In genomic region chr18:39527465-39527864, GRCh38 we compare ENCODE assay signal across 19 cellular contexts.
DNase-seq lines count a peak whose midpoint lies in the region; ATAC-seq and TF ChIP-seq lines count a peak whose summit lies in the region.
"Had no signal": no experiment of that assay in that cellular context is flagged by ENCODE, and none has a peak within 500 bp of the region (broad histone marks: within the 10 kb centered on the region; RNA-seq: fewer than 3 reads in every experiment).

No MANE protein-coding gene starts in this region.

- POLR2A ChIA-PET in AG04450 (lab: Yijun Ruan, JAX), result no interaction called here
- POLR2A ChIA-PET in CD4-positive, alpha-beta memory T cell (lab: Charles Lee; ENCODE audit: partially characterized antibody), result no interaction called here

- H3K14ac ChIP-seq in mesenchymal stem cell (ENCODE audit: low read length in 2 of 2), result no peak overlapping the region

- H3K4me3 ChIP-seq in AG04450 (ENCODE audit: low read depth, low read length) (no peak overlapping the region), fibroblast of villous mesenchyme (ENCODE audit: low read depth, low read length) (no peak overlapping the region), mesenchymal stem cell (ENCODE audit: insufficient read depth in 1 of 2, low read depth in 1 of 2, low read length in 2 of 2) (no peak overlapping the region), HAP-1 (no peak overlapping the region)
- no peak overlapping the region for H3K4me3 ChIP-seq in CD4-positive, alpha-beta memory T cell (ENCODE audit: low read length in 2 of 2)
- H3K4me3 ChIP-seq: A549; BLaER1 treated with 17β-estradiol and CSF1 and Interleukin-3, amounts not matched to agents 10 nM and 100 nM had no signal

- no peak overlapping the region for H3K23ac ChIP-seq in mesenchymal stem cell (ENCODE audit: low read length in 2 of 2)

- H3K9me3 ChIP-seq in AG04450 (ENCODE audit: control insufficient read depth, insufficient read depth, low read length) (no peaks in the 10 kb centered on the region), mesenchymal stem cell (ENCODE audit: control insufficient read depth, low read length) (no peaks in the 10 kb centered on the region), HAP-1 (no peaks in the 10 kb centered on the region)
- H3K9me3 ChIP-seq in CD4-positive, alpha-beta memory T cell (ENCODE audit: control insufficient read depth in 1 of 2, low read length in 2 of 2), result no peaks in the 10 kb centered on the region
- H3K9me3 ChIP-seq: A549; BE2C; BLaER1 treated with 17β-estradiol and CSF1 and Interleukin-3, amounts not matched to agents 10 nM and 100 nM; Caco-2 had no signal

- H3K4me1 Mint-ChIP-seq in CD4-positive, alpha-beta memory T cell, result no peaks in the 10 kb centered on the region
- H3K4me1 Mint-ChIP-seq: CD4-positive, CD25-positive, alpha-beta regulatory T cell had no signal

- peak overlapping the region; percentile 71 for H3K27ac ChIP-seq in AG04450 (ENCODE audit: low read depth, low read length)
- no peak overlapping the region for H3K27ac ChIP-seq in mesenchymal stem cell (ENCODE audit: low read length, poor library complexity, severe bottlenecking)
- H3K27ac ChIP-seq in CD4-positive, alpha-beta memory T cell (ENCODE audit: low read depth, low read length), result no peak overlapping the region
- H3K27ac ChIP-seq: 22Rv1; A549; BLaER1 treated with 17β-estradiol and CSF1 and Interleukin-3, amounts not matched to agents 10 nM and 100 nM; C4-2B had no signal

- H3K27me3 Mint-ChIP-seq in CD4-positive, alpha-beta memory T cell, result no peaks in the 10 kb centered on the region
- H3K27me3 Mint-ChIP-seq: CD4-positive, CD25-positive, alpha-beta regulatory T cell had no signal

- no peak overlapping the region for H2BK5ac ChIP-seq in mesenchymal stem cell (ENCODE audit: low read depth, low read length, poor library complexity, severe bottlenecking)

- H3K27me3 ChIP-seq in AG04450 (ENCODE audit: control insufficient read depth, insufficient read depth, low read length) (no peaks in the 10 kb centered on the region), mesenchymal stem cell (ENCODE audit: control insufficient read depth in 1 of 2, insufficient read depth in 1 of 2, low read length in 2 of 2) (no peaks in the 10 kb centered on the region), HAP-1 (ENCODE audit: low read depth) (no peaks in the 10 kb centered on the region)
- H3K27me3 ChIP-seq in CD4-positive, alpha-beta memory T cell (ENCODE audit: insufficient read depth, low read length), result no peaks in the 10 kb centered on the region
- H3K27me3 ChIP-seq: BE2C; BLaER1 treated with 17β-estradiol and CSF1 and Interleukin-3, amounts not matched to agents 10 nM and 100 nM had no signal

- DNase-seq in AG04450 (ENCODE audit: low read depth, low spot score) (peak; percentile 29), HCEC 1CT (peak; percentile 1), fibroblast of villous mesenchyme (ENCODE audit: low read depth) (peak; percentile 14), mesenchymal stem cell (peak; percentile 12), HAP-1 (ENCODE audit: low spot score in 2 of 2) (no peak), CD1c-positive myeloid dendritic cell (ENCODE audit: extremely low spot score) (no peak)
- DNase-seq in CD4-positive, alpha-beta memory T cell, result no peak
- DNase-seq: BE2C; Caco-2; Calu3; CD4-positive, CD25-positive, alpha-beta regulatory T cell; CD8-positive, alpha-beta T cell; DMS79 treated with DMSO at 0.1 percent for 48 hours; GF-D8 had no signal

- H3K4me3 Mint-ChIP-seq in CD4-positive, alpha-beta memory T cell, result no peak overlapping the region
- H3K4me3 Mint-ChIP-seq: CD4-positive, CD25-positive, alpha-beta regulatory T cell; CD8-positive, alpha-beta T cell had no signal

- H2BK12ac ChIP-seq in mesenchymal stem cell (ENCODE audit: low read length in 2 of 2), result no peak overlapping the region

- no peak overlapping the region for H4K91ac ChIP-seq in mesenchymal stem cell (ENCODE audit: low read length)

- no peak overlapping the region for H3K4ac ChIP-seq in mesenchymal stem cell (ENCODE audit: low read depth in 1 of 2, low read length in 2 of 2)

- no peak overlapping the region for H3K9ac ChIP-seq in mesenchymal stem cell (ENCODE audit: low read length)
- H3K9ac ChIP-seq: BLaER1 treated with 17β-estradiol and CSF1 and Interleukin-3, amounts not matched to agents 10 nM and 100 nM had no signal

- no peak overlapping the region for H3K18ac ChIP-seq in mesenchymal stem cell (ENCODE audit: low read depth in 1 of 2, low read length in 2 of 2)

- H2AK5ac ChIP-seq in mesenchymal stem cell (ENCODE audit: low read length, severe bottlenecking), result no peak overlapping the region

- H2BK15ac ChIP-seq in mesenchymal stem cell (ENCODE audit: low read depth, poor library complexity, severe bottlenecking), result no peak overlapping the region

- H4K8ac ChIP-seq in mesenchymal stem cell (ENCODE audit: low read length), result no peak overlapping the region

- H3K9me3 Mint-ChIP-seq in CD4-positive, alpha-beta memory T cell, result peaks cover 0 to 28% (median 6%) of the 10 kb centered on the region in 8 donors

- WGBS in mesenchymal stem cell, result no CpG with 5 or more reads among the region's 1 CpG

- H3K36me3 ChIP-seq in mesenchymal stem cell (ENCODE audit: control insufficient read depth in 1 of 2, insufficient read depth in 2 of 2, low read depth in 1 of 2, low read length in 2 of 2), result no peaks in the 10 kb centered on the region
- H3K36me3 ChIP-seq in HAP-1 (replicated peaks), result no peaks in the 10 kb centered on the region; the same call in 1 of the 2 replicates
- H3K36me3 ChIP-seq in CD4-positive, alpha-beta memory T cell (ENCODE audit: insufficient read depth, low read length), result no peaks in the 10 kb centered on the region
- H3K36me3 ChIP-seq: BE2C; BLaER1 treated with 17β-estradiol and CSF1 and Interleukin-3, amounts not matched to agents 10 nM and 100 nM had no signal

- H2BK120ac ChIP-seq in mesenchymal stem cell (ENCODE audit: low read depth, low read length), result no peak overlapping the region

- no peak overlapping the region for H3K27ac Mint-ChIP-seq in CD4-positive, alpha-beta memory T cell
- H3K27ac Mint-ChIP-seq: CD4-positive, CD25-positive, alpha-beta regulatory T cell; CD8-positive, alpha-beta T cell had no signal

- no peak overlapping the region for H2AFZ ChIP-seq in mesenchymal stem cell (ENCODE audit: low read depth, low read length)

- H3K79me1 ChIP-seq in mesenchymal stem cell (replicated peaks; ENCODE audit: low read length, poor library complexity, severe bottlenecking), result no peaks in the 10 kb centered on the region

- in situ Hi-C loops in HAP-1 (cut with MboI; ENCODE audit: low sequenced_read_pairs), result no loop called here

- no peak overlapping the region for H3K4me2 ChIP-seq in mesenchymal stem cell (ENCODE audit: low read length, poor library complexity, severe bottlenecking)
- H3K4me2 ChIP-seq: A549 had no signal

- intact Hi-C loops in CD4-positive, alpha-beta memory T cell (cut with micrococcal nuclease), result no loop called here

- ATAC-seq in HG02970 (IDR thresholded peaks at IDR 0.05; ENCODE audit: low FRiP score, unreplicated experiment), result no peak
- ATAC-seq: A549; CD8-positive, alpha-beta T cell had no signal

- TF ChIP-seq CTCF in AG04450 (IDR thresholded peaks at IDR 0.05; ENCODE audit: low read depth, low read length) (no peak), fibroblast of villous mesenchyme (IDR thresholded peaks at IDR 0.05; ENCODE audit: insufficient read depth, low read depth, low read length) (no peak)

- no peaks in the 10 kb centered on the region for H3K4me1 ChIP-seq in mesenchymal stem cell (ENCODE audit: control insufficient read depth, insufficient read depth, low read depth, low read length)
- no peaks in the 10 kb centered on the region for H3K4me1 ChIP-seq in HAP-1
- H3K4me1 ChIP-seq in CD4-positive, alpha-beta memory T cell (ENCODE audit: insufficient read depth, low read length), result no peaks in the 10 kb centered on the region
- H3K4me1 ChIP-seq: BE2C had no signal

- CTCF ChIA-PET in AG04450 (lab: Charles Lee), result no interaction called here
- CTCF ChIA-PET in CD4-positive, alpha-beta memory T cell (lab: Charles Lee; ENCODE audit: partially characterized antibody), result no interaction called here

- no peaks in the 10 kb centered on the region for H3K36me3 Mint-ChIP-seq in CD4-positive, alpha-beta memory T cell
- H3K36me3 Mint-ChIP-seq: CD4-positive, CD25-positive, alpha-beta regulatory T cell; CD8-positive, alpha-beta T cell had no signal

Comparison
In these comparisons a context has a peak if more than half of its experiments do, and no peak if none do; other contexts are left out.
1. DNase-seq: peak in AG04450 (single experiment), HCEC 1CT (single experiment), fibroblast of villous mesenchyme (single experiment) and mesenchymal stem cell (single experiment); none in HAP-1 (0 of 2), CD1c-positive myeloid dendritic cell (single experiment) and CD4-positive, alpha-beta memory T cell (0 of 5).